Comparison of ENCODE assay signal across 20 cellular contexts in the genomic region with DNA sequence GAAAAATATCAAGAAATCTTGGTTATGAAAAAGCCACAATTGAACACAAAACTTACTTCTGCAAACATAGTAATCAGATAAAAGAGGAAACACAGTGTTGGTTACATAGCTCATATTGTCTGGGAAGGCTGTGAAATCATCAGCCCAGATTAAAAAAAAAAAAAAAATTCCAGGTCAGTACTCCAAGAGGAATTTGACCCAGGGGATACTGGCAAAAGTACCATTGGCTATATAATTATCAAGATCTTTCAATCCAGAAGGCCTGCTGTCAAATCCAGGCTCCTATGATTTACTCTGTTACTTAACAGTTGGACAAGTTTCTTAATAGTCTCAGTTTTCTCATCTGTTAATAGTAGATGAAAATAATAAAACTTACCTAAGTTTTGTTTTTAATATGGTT. TPM values are rescaled to one million over a fixed set of nuclear protein-coding genes. Genes with fewer than 3 reads are reported as not detected.
A peak's percentile ranks its signal among the peaks of the same experiment; 100 is the strongest.
DNase-seq lines count a peak whose midpoint lies in the region; ATAC-seq, FAIRE-seq and TF ChIP-seq lines count a peak whose summit lies in the region.
"Had no signal": no experiment of that assay in that cellular context is flagged by ENCODE, and none has a peak within 500 bp of the region (broad histone marks: within the 10 kb centered on the region; RNA-seq: fewer than 3 reads in every experiment).

No MANE protein-coding gene starts in this region.

- no peaks in the 10 kb centered on the region for H4K20me1 ChIP-seq in GM23338 (replicated peaks; ENCODE audit: insufficient read depth)

- peaks cover 27% of the 10 kb centered on the region for H3K4me1 ChIP-seq in ACC112 (ENCODE audit: control insufficient read depth, insufficient read depth, low read length, unreplicated experiment)
- no peaks in the 10 kb centered on the region for H3K4me1 ChIP-seq in GM23338 (ENCODE audit: insufficient read depth)
- H3K4me1 ChIP-seq: BE2C had no signal

- DNase-seq in GM18507 (ENCODE audit: extremely low spot score, insufficient read length, low read depth) (no peak), OCI-M1 (lab: John Stamatoyannopoulos, UW) (peak; percentile 16), activated B cell treated with CpG ODN at 0.5 μM for 24 hours (no peak), NCI-H2107 treated with DMSO at 0.1 percent for 48 hours (lab: John Stamatoyannopoulos, UW; ENCODE audit: unreplicated experiment) (no peak), GM23338 (ENCODE audit: low spot score) (no peak), midbrain (lab: John Stamatoyannopoulos, UW) (no peak), NCI-H774 (lab: John Stamatoyannopoulos, UW) (no peak)
- DNase-seq: BE2C; CD4-positive, alpha-beta T cell; COR-L47; DMS79; MM.1S; NCI-H1092 treated with DMSO at 0.1 percent for 48 hours; NCI-H1436 treated with DMSO at 0.1 percent for 48 hours; NCI-H510A treated with DMSO at 0.1 percent for 48 hours; NK-92 treated with Interleukin-12 subunit alpha and Interleukin-12 subunit beta, amount 100 ng/mL, for 24 hours had no signal

- CTCF ChIA-PET in activated B cell treated with CpG ODN at 0.5 μM for 24 hours (lab: Charles Lee) = no interaction called here

- POLR2A ChIA-PET in activated B cell treated with CpG ODN at 0.5 μM for 24 hours (lab: Charles Lee) = interaction anchor here (0.6 to 1.7 kb wide), 3 partner anchors 13 to 69 kb away, joined by 3 to 7 read pairs (median 7); a partner anchor contains a TSS

- H3K27me3 Mint-ChIP-seq in activated B cell treated with CpG ODN at 0.5 μM for 24 hours (no peaks in the 10 kb centered on the region), GM23338 (ENCODE audit: insufficient read depth, low read depth, poor library complexity) (no peaks in the 10 kb centered on the region)
- H3K27me3 Mint-ChIP-seq: CD4-positive, alpha-beta T cell had no signal

- H3K79me2 ChIP-seq in ACC112 (ENCODE audit: control insufficient read depth, insufficient read depth, low read length, unreplicated experiment) (no peaks in the 10 kb centered on the region), GM23338 (replicated peaks; ENCODE audit: insufficient read depth) (no peaks in the 10 kb centered on the region)

- H3K4me1 Mint-ChIP-seq in activated B cell treated with CpG ODN at 0.5 μM for 24 hours = peaks cover 33% of the 10 kb centered on the region
- H3K4me1 Mint-ChIP-seq in GM23338 = no peaks in the 10 kb centered on the region

- no peaks in the 10 kb centered on the region for H3K36me3 ChIP-seq in ACC112 (ENCODE audit: insufficient read depth, low read length)
- no peaks in the 10 kb centered on the region for H3K36me3 ChIP-seq in GM23338 (ENCODE audit: insufficient read depth)
- H3K36me3 ChIP-seq: BE2C had no signal

- intact Hi-C loops in activated B cell treated with CpG ODN at 0.5 μM for 24 hours (cut with micrococcal nuclease) = no loop called here

- FAIRE-seq in GM18507 (lab: Jason Lieb, UNC) = peak; percentile 42
- FAIRE-seq: A204.1, K562 had no signal

- H3K9me2 ChIP-seq in GM23338 (ENCODE audit: insufficient read depth) = no peaks in the 10 kb centered on the region

- peak overlapping the region; percentile 69 for H3K27ac Mint-ChIP-seq in activated B cell treated with CpG ODN at 0.5 μM for 24 hours
- H3K27ac Mint-ChIP-seq in GM23338 = no peak overlapping the region
- H3K27ac Mint-ChIP-seq: CD4-positive, alpha-beta T cell had no signal

- no peaks in the 10 kb centered on the region for H3K27me3 ChIP-seq in ACC112 (ENCODE audit: insufficient read depth, low read length)
- no peaks in the 10 kb centered on the region for H3K27me3 ChIP-seq in GM23338 (ENCODE audit: insufficient read depth)

- H3K4me3 Mint-ChIP-seq in activated B cell treated with CpG ODN at 0.5 μM for 24 hours (no peak overlapping the region), GM23338 (no peak overlapping the region)
- H3K4me3 Mint-ChIP-seq: CD4-positive, alpha-beta T cell had no signal

- H3K9me3 Mint-ChIP-seq in activated B cell treated with CpG ODN at 0.5 μM for 24 hours (no peaks in the 10 kb centered on the region), GM23338 (no peaks in the 10 kb centered on the region)
- H3K9me3 Mint-ChIP-seq: CD4-positive, alpha-beta T cell had no signal

- H3K36me3 Mint-ChIP-seq in activated B cell treated with CpG ODN at 0.5 μM for 24 hours (ENCODE audit: low read depth) = no peaks in the 10 kb centered on the region
- H3K36me3 Mint-ChIP-seq in GM23338 (ENCODE audit: low read depth) = no peaks in the 10 kb centered on the region

- H3K4me3 ChIP-seq in ACC112 (ENCODE audit: low read depth, low read length) (no peak overlapping the region), GM23338 (no peak overlapping the region)
- H3K4me3 ChIP-seq: K562 had no signal

- no peaks in the 10 kb centered on the region for H3F3A ChIP-seq in GM23338 (replicated peaks; ENCODE audit: low read depth)

- peak overlapping the region; percentile 47 for H2AFZ ChIP-seq in ACC112 (ENCODE audit: low read length, unreplicated experiment)
- no peak overlapping the region for H2AFZ ChIP-seq in GM23338

- ATAC-seq in activated B cell treated with CpG ODN at 0.5 μM for 24 hours (ENCODE audit: low read depth) (no peak), GM23338 (no peak)
- ATAC-seq: K562, Right ventricle myocardium inferior had no signal

- TF ChIP-seq CTCF in activated B cell treated with CpG ODN at 0.5 μM for 24 hours (IDR thresholded peaks at IDR 0.05) = no peak
- TF ChIP-seq CTCF in GM23338 (conservative IDR thresholded peaks at IDR 0.05; ENCODE audit: low read depth in 2 of 2) = no peak

- no peak overlapping the region for H3K4me2 ChIP-seq in GM23338

- no peak overlapping the region for H3K27ac ChIP-seq in ACC112 (ENCODE audit: low read depth, low read length)
- no peak overlapping the region for H3K27ac ChIP-seq in GM23338 (ENCODE audit: low read depth)

TF ChIP-seq in GM23338, 12 proteins besides CTCF, POLR2A, EP300 and RAD21 (continues in another document):
- TF ChIP-seq, protein P1, sequence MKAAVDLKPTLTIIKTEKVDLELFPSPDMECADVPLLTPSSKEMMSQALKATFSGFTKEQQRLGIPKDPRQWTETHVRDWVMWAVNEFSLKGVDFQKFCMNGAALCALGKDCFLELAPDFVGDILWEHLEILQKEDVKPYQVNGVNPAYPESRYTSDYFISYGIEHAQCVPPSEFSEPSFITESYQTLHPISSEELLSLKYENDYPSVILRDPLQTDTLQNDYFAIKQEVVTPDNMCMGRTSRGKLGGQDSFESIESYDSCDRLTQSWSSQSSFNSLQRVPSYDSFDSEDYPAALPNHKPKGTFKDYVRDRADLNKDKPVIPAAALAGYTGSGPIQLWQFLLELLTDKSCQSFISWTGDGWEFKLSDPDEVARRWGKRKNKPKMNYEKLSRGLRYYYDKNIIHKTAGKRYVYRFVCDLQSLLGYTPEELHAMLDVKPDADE (IDR thresholded peaks at IDR 0.05) = no peak
- TF ChIP-seq EZH2phosphoT487 (IDR thresholded peaks at IDR 0.05; ENCODE audit: unreplicated experiment) = no peak

RNA-seq across cellular contexts. Expression of a gene that starts 12.9 kb away (rescaled TPM):
- 51.5 and 60.2 TPM in 2 replicates for total RNA-seq in activated B cell treated with CpG ODN at 0.5 μM for 24 hours
- 3.1 and 10.1 TPM in 2 replicates for total RNA-seq in GM23338 (2014; rRNA removed; shearing (Covaris generic))
- polyA plus RNA-seq in GM23338 (2016; fragmentation: Nextera tagmentation; extraction: Ambion mirVana) = 2.0 and 2.6 TPM in 2 replicates
